ENCODE assay signal across 15 cellular contexts in the genomic region with DNA sequence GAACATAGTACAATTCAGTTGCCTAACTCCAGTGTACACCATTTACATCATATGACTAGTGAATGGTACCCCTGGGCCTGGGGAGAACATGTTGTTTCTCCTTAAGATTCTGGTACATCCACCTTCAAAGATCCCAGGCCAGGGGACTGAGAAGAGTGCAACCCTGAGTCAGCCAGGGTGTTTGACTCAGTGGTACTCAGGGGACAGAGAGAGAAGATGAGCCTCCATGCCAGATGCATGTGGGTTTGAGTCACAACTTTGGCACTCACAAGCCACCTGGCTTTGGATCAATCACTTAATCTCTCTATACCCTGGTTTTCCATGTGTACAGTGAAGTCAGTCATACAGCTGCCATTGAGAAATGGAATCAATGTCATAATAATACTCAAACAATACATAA. TPM values are rescaled to one million over a fixed set of nuclear protein-coding genes. Genes with fewer than 3 reads are reported as not detected.
DNase-seq lines count a peak whose midpoint lies in the region; ATAC-seq, FAIRE-seq and TF ChIP-seq lines count a peak whose summit lies in the region.
"Had no signal": no experiment of that assay in that cellular context is flagged by ENCODE, and none has a peak within 500 bp of the region (broad histone marks: within the 10 kb centered on the region; RNA-seq: fewer than 3 reads in every experiment).

No MANE protein-coding gene starts in this region.

- ATAC-seq in GM18868 (IDR thresholded peaks at IDR 0.05; ENCODE audit: unreplicated experiment): no peak
- ATAC-seq: HCT116; stimulated activated naive CD8-positive, alpha-beta T cell treated with anti-CD3 and anti-CD28 coated beads, Interleukin-15, Interleukin-2, amounts not matched to agents 100 U/mL and 50 U/mL, for 24 hours had no signal

- H3K27ac ChIP-seq in astrocyte (ENCODE audit: low read depth, low read length): peak overlapping the region; percentile 75
- H3K27ac ChIP-seq: HL-60 had no signal

- H3K27me3 Mint-ChIP-seq in astrocyte (ENCODE audit: low read depth, unreplicated experiment) (no peaks in the 10 kb centered on the region), Caco-2 (ENCODE audit: insufficient read depth, unreplicated experiment) (peaks cover 7% of the 10 kb centered on the region)

- H3K9ac ChIP-seq in astrocyte (ENCODE audit: low read length): peak overlapping the region; percentile 43

- H3K4me2 ChIP-seq in astrocyte (ENCODE audit: low read length): peak overlapping the region; percentile 56

- no peaks in the 10 kb centered on the region for H3K9me3 ChIP-seq in astrocyte (ENCODE audit: insufficient read depth, low read depth, low read length)
- H3K9me3 ChIP-seq in Caco-2: no peaks in the 10 kb centered on the region

- H3K9me3 Mint-ChIP-seq in astrocyte (ENCODE audit: unreplicated experiment): no peaks in the 10 kb centered on the region
- H3K9me3 Mint-ChIP-seq in Caco-2 (ENCODE audit: unreplicated experiment): no peaks in the 10 kb centered on the region
- H3K9me3 Mint-ChIP-seq: endodermal cell had no signal

- H3K4me3 Mint-ChIP-seq in astrocyte (ENCODE audit: unreplicated experiment) (no peak overlapping the region), Caco-2 (ENCODE audit: unreplicated experiment) (no peak overlapping the region)
- H3K4me3 Mint-ChIP-seq: B cell, endodermal cell had no signal

- no peak for FAIRE-seq in astrocyte (lab: Jason Lieb, UNC)

- POLR2A ChIA-PET in Caco-2 (lab: Charles Lee): no interaction called here

- peaks cover 98% of the 10 kb centered on the region for H3K79me2 ChIP-seq in astrocyte (ENCODE audit: insufficient read depth, low read length)

- H2AFZ ChIP-seq in astrocyte (ENCODE audit: low read depth, low read length): no peak overlapping the region

- CTCF ChIA-PET in Caco-2 (lab: Charles Lee): no interaction called here

- H3K4me1 Mint-ChIP-seq in astrocyte (ENCODE audit: low read depth, unreplicated experiment) (peaks cover 51% of the 10 kb centered on the region), Caco-2 (ENCODE audit: low read depth, unreplicated experiment) (no peaks in the 10 kb centered on the region)
- H3K4me1 Mint-ChIP-seq: B cell had no signal

- intact Hi-C loops in Caco-2 (cut with micrococcal nuclease; ENCODE audit: unreplicated experiment): no loop called here

- H3K4me3 ChIP-seq in astrocyte (ENCODE audit: insufficient read depth, low read depth, low read length) (no peak overlapping the region), Caco-2 (ENCODE audit: low read depth, low read length) (no peak overlapping the region)

- peaks cover 55% of the 10 kb centered on the region for H3K4me1 ChIP-seq in astrocyte (ENCODE audit: insufficient read depth, low read length)
- no peaks in the 10 kb centered on the region for H3K4me1 ChIP-seq in Caco-2

- no peaks in the 10 kb centered on the region for H3K27me3 ChIP-seq in astrocyte (ENCODE audit: insufficient read depth, low read length)
- H3K27me3 ChIP-seq in Caco-2 (replicated peaks; ENCODE audit: control insufficient read depth, insufficient read depth, low read length): no peaks in the 10 kb centered on the region; the same call in 1 of the 2 replicates

- peaks cover 20% of the 10 kb centered on the region for H3K36me3 Mint-ChIP-seq in astrocyte (ENCODE audit: low read depth, unreplicated experiment)
- no peaks in the 10 kb centered on the region for H3K36me3 Mint-ChIP-seq in Caco-2 (ENCODE audit: insufficient read depth, unreplicated experiment)

- BruUV-seq in Caco-2 (replicated peaks; lab: Mats Ljungman, UMichigan): no TSS peak

- DNase-seq in HS-5 (ENCODE audit: low read depth) (peak; percentile 68), astrocyte (ENCODE audit: low read depth) (peak; percentile 71), iris pigment epithelial cell (ENCODE audit: low read depth) (peak; percentile 52), stromal cell of bone marrow (ENCODE audit: low read depth) (peak; percentile 69), NCI-H2227 (lab: John Stamatoyannopoulos, UW; ENCODE audit: unreplicated experiment) (no peak), Caco-2 (no peak)
- DNase-seq: activated effector memory CD4-positive, alpha-beta T cell treated with anti-CD3 and anti-CD28 coated beads, Interleukin-2, amount 50 U/mL, for 16 hours; endodermal cell; retina; stimulated activated naive CD8-positive, alpha-beta T cell treated with anti-CD3 and anti-CD28 coated beads, Interleukin-15, Interleukin-2, amounts not matched to agents 100 U/mL and 50 U/mL, for 24 hours; T-helper 9 cell had no signal

- H3K27ac Mint-ChIP-seq in astrocyte (ENCODE audit: unreplicated experiment) (no peak overlapping the region), Caco-2 (ENCODE audit: unreplicated experiment) (no peak overlapping the region)
- H3K27ac Mint-ChIP-seq: B cell, endodermal cell had no signal

- peaks cover 4% of the 10 kb centered on the region for H3K36me3 ChIP-seq in astrocyte (ENCODE audit: insufficient read depth, low read length)
- no peaks in the 10 kb centered on the region for H3K36me3 ChIP-seq in Caco-2 (ENCODE audit: control insufficient read depth, insufficient read depth, low read length)

- H4K20me1 ChIP-seq in astrocyte (ENCODE audit: insufficient read depth, low read length): peaks cover 78% of the 10 kb centered on the region

- TF ChIP-seq CTCF in astrocyte (IDR thresholded peaks at IDR 0.05; ENCODE audit: insufficient read depth, low read depth, low read length): no peak
- TF ChIP-seq CTCF in Caco-2 (IDR thresholded peaks at IDR 0.05; ENCODE audit: insufficient read depth in 1 of 2, low read depth in 1 of 2, low read length in 1 of 2, severe bottlenecking in 1 of 2, unreplicated experiment in 1 of 2): no peak

RNA-seq across cellular contexts. Expression of gene MAP1B, which starts 53.7 kb away (rescaled TPM):
- 386 and 476 TPM in 2 replicates for total RNA-seq in astrocyte
- 0.66 and 0.77 TPM in 2 replicates for total RNA-seq in Caco-2 (2022)

Comparison
In these comparisons a context has a peak if more than half of its experiments do, and no peak if none do; other contexts are left out.
1. DNase-seq: peak in HS-5 (single experiment), astrocyte (single experiment), iris pigment epithelial cell (single experiment) and stromal cell of bone marrow (single experiment); none in NCI-H2227 (single experiment) and Caco-2 (0 of 2).
2. RNA of gene MAP1B, which starts 53.7 kb away (total RNA-seq): 386 to 476 TPM in astrocyte; 0.66 to 0.77 TPM in Caco-2; every median in the first group is over 100 times any median in the second.